ENCODE assay signal across 2 cellular contexts in the genomic region with DNA sequence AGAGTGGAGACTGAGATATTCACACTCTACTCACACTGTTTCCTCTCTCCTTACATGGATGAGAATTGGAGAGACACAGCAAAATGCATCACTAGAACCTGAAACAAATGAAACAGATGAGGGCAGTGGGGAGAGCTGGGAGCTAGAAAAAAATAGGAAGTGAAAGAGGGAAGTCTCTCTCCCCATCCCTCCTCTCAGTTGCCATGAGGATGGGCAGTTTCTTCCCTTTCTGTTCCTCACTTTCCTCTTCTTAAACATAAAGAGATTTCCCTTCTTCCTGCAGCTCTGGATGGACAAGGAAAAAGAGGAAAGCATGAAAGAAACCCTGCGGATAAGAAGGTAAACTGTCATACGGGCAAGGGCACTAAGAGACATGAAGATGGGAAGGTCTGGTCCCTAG. TPM values are rescaled to one million over a fixed set of nuclear protein-coding genes. Genes with fewer than 3 reads are reported as not detected.
"Had no signal": no experiment of that assay in that cellular context is flagged by ENCODE, and none has a peak within 500 bp of the region (broad histone marks: within the 10 kb centered on the region; RNA-seq: fewer than 3 reads in every experiment).

No MANE protein-coding gene starts in this region.

RNA-seq across cellular contexts. Expression of gene CARMIL3, which starts 2.8 kb away (rescaled TPM):
- polyA plus RNA-seq: hepatocyte had no signal

RNA-seq across cellular contexts. Expression of gene CPNE6, which starts 22.4 kb away (rescaled TPM):
- polyA plus RNA-seq: hepatocyte, lung had no signal
